9 cellular contexts compared by ENCODE assay signal in the genomic region with DNA sequence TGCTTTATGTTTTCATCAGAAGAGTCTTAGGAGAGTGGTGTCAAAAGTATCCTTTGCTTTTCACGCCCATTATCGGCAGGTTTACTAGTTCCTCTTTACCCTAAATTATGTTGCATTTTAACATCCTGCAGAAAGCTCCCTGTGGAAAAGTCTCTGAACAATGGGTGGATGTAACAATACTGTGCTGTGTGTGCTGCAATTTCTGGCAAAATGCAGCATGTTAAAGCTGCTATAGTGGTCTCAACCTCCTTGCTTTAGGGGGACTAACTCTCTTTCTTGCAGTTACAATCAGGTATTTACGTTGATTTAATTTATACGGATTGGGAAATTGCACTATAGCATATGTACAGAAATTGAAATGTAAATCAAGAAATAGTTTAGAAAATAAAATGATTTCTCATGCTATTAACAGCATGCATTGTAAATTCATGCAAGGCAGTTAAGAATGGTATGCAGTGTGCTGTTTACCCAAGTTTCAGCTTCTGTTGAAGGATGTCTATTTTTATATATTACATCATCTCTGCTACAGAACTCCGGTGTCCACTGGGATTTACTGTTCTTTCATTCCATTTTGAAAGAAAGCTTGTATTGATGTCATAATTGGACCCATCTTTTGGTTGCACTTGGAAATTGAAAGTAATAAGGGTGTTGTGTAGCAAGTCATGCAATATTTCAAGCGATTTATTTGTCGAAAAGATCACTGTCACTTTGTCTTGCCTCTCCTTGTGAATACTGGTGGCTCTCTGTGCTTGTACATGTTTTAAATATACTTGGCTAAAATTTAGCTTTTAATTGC.
DNase-seq lines count a peak whose midpoint lies in the region; ATAC-seq, FAIRE-seq and TF ChIP-seq lines count a peak whose summit lies in the region.
"Had no signal": no experiment of that assay in that cellular context is flagged by ENCODE, and none has a peak within 500 bp of the region (broad histone marks: within the 10 kb centered on the region; RNA-seq: fewer than 3 reads in every experiment).

No MANE protein-coding gene starts in this region.

- peak; percentile 57 for DNase-seq in AG09309 (ENCODE audit: low read depth)
- DNase-seq in NCI-H146 (lab: John Stamatoyannopoulos, UW), result peak; percentile 49
- DNase-seq in cerebellum (ENCODE audit: low spot score), result peak; percentile 77
- DNase-seq in midbrain (lab: John Stamatoyannopoulos, UW), result peak; percentile 60
- DNase-seq in activated naive CD4-positive, alpha-beta T cell treated with anti-CD3 and anti-CD28 coated beads, Interleukin-2, amount 10 ng/mL, durations not matched to agents 7 days and 5 days, result no peak
- no peak for DNase-seq in RCC 7860 (ENCODE audit: low spot score)

- TF ChIP-seq CTCF in AG09309 (IDR thresholded peaks at IDR 0.05; ENCODE audit: control insufficient read depth, insufficient read depth, low read depth, low read length, missing control alignments), result no peak

- H3K36me3 Mint-ChIP-seq in activated naive CD4-positive, alpha-beta T cell treated with anti-CD3 and anti-CD28 coated beads, Interleukin-2, amount 10 ng/mL, durations not matched to agents 7 days and 5 days, result peaks cover 10% of the 10 kb centered on the region

- H3K27ac Mint-ChIP-seq in activated naive CD4-positive, alpha-beta T cell treated with anti-CD3 and anti-CD28 coated beads, Interleukin-2, amount 10 ng/mL, durations not matched to agents 7 days and 5 days, result no peak overlapping the region
- H3K27ac Mint-ChIP-seq: activated naive CD4-positive, alpha-beta T cell treated with anti-CD3 and anti-CD28 coated beads, Interleukin-2, amount 50 U/mL, for 24 hours had no signal

- no peak for FAIRE-seq in RCC 7860 (lab: Jason Lieb, UNC)

- H3K4me3 Mint-ChIP-seq in activated naive CD4-positive, alpha-beta T cell treated with anti-CD3 and anti-CD28 coated beads, Interleukin-2, amount 10 ng/mL, durations not matched to agents 7 days and 5 days, result no peak overlapping the region
- H3K4me3 Mint-ChIP-seq: activated naive CD4-positive, alpha-beta T cell treated with anti-CD3 and anti-CD28 coated beads, Interleukin-2, amount 50 U/mL, for 24 hours had no signal

- ATAC-seq in HG03469 (IDR thresholded peaks at IDR 0.05; ENCODE audit: unreplicated experiment), result no peak
- no peak for ATAC-seq in GM18873 (IDR thresholded peaks at IDR 0.05; ENCODE audit: low FRiP score, unreplicated experiment)

- H3K4me3 ChIP-seq in AG09309 (ENCODE audit: control insufficient read depth, low read depth, low read length), result no peak overlapping the region

- peaks cover 2% of the 10 kb centered on the region for H3K9me3 Mint-ChIP-seq in activated naive CD4-positive, alpha-beta T cell treated with anti-CD3 and anti-CD28 coated beads, Interleukin-2, amount 10 ng/mL, durations not matched to agents 7 days and 5 days
- H3K9me3 Mint-ChIP-seq: activated naive CD4-positive, alpha-beta T cell treated with anti-CD3 and anti-CD28 coated beads, Interleukin-2, amount 50 U/mL, for 24 hours had no signal

- peaks cover 6% of the 10 kb centered on the region for H3K4me1 Mint-ChIP-seq in activated naive CD4-positive, alpha-beta T cell treated with anti-CD3 and anti-CD28 coated beads, Interleukin-2, amount 10 ng/mL, durations not matched to agents 7 days and 5 days

- no peaks in the 10 kb centered on the region for H3K27me3 Mint-ChIP-seq in activated naive CD4-positive, alpha-beta T cell treated with anti-CD3 and anti-CD28 coated beads, Interleukin-2, amount 10 ng/mL, durations not matched to agents 7 days and 5 days
- H3K27me3 Mint-ChIP-seq: activated naive CD4-positive, alpha-beta T cell treated with anti-CD3 and anti-CD28 coated beads, Interleukin-2, amount 50 U/mL, for 24 hours had no signal

- CTCF ChIA-PET in activated naive CD4-positive, alpha-beta T cell treated with anti-CD3 and anti-CD28 coated beads, Interleukin-2, amount 10 ng/mL, durations not matched to agents 7 days and 5 days (lab: Charles Lee), result no interaction called here

Comparison
In these comparisons a context has a peak if more than half of its experiments do, and no peak if none do; other contexts are left out.
1. DNase-seq: peak in AG09309 (single experiment), NCI-H146 (single experiment), cerebellum (single experiment) and midbrain (single experiment); none in activated naive CD4-positive, alpha-beta T cell treated with anti-CD3 and anti-CD28 coated beads, Interleukin-2, amount 10 ng/mL, durations not matched to agents 7 days and 5 days (single experiment) and RCC 7860 (single experiment).